12 cellular contexts compared by ENCODE assay signal in genomic region chr3:142947799-142948575, GRCh38. TPM values are rescaled to one million over a fixed set of nuclear protein-coding genes. Genes with fewer than 3 reads are reported as not detected.
DNase-seq lines count a peak whose midpoint lies in the region; ATAC-seq, FAIRE-seq and TF ChIP-seq lines count a peak whose summit lies in the region.
"Had no signal": no experiment of that assay in that cellular context is flagged by ENCODE, and none has a peak within 500 bp of the region (broad histone marks: within the 10 kb centered on the region; RNA-seq: fewer than 3 reads in every experiment).

No MANE protein-coding gene starts in this region.

- ATAC-seq in activated T-cell treated with anti-CD3 and anti-CD28 coated beads, Interleukin-2, amount 50 U/mL, for 4 hours, result peak; percentile 75
- ATAC-seq in mucosa of descending colon, result no peak

- H2BK5ac ChIP-seq in trophoblast cell (ENCODE audit: low read depth, low read length, poor library complexity), result no peak overlapping the region

- peak overlapping the region; percentile 21 for H2BK120ac ChIP-seq in trophoblast cell (ENCODE audit: insufficient read depth, low read length, poor library complexity)

- H3K4me3 ChIP-seq in bronchial epithelial cell (ENCODE audit: low read depth, low read length) (no peak overlapping the region), trophoblast cell (ENCODE audit: low read depth, low read length) (no peak overlapping the region), mucosa of descending colon (no peak overlapping the region)

- peaks cover 2 to 9% of the 10 kb centered on the region in 2 experiments for H3K4me1 ChIP-seq in trophoblast cell (ENCODE audit: control insufficient read depth in 1 of 2, insufficient read depth in 2 of 2, low read length in 2 of 2)
- H3K4me1 ChIP-seq in mucosa of descending colon (ENCODE audit: low read depth), result no peaks in the 10 kb centered on the region
- H3K4me1 ChIP-seq: BE2C had no signal

- no peak overlapping the region for H3K27ac Mint-ChIP-seq in activated T-cell treated with anti-CD3 and anti-CD28 coated beads, Interleukin-2, amount 50 U/mL, for 24 hours
- H3K27ac Mint-ChIP-seq: HFFc6 had no signal

- no peak overlapping the region for H3K4ac ChIP-seq in trophoblast cell (ENCODE audit: low read depth, low read length)

- WGBS in trophoblast cell (ENCODE audit: extremely low coverage, insufficient coverage, insufficient read length), result no CpG with 5 or more reads among the region's 13 CpGs

- intact Hi-C loops in mucosa of descending colon (cut with DNase I, micrococcal nuclease), result no loop called here

- H3K4me1 Mint-ChIP-seq in activated T-cell treated with anti-CD3 and anti-CD28 coated beads, Interleukin-2, amount 50 U/mL, for 4 hours (ENCODE audit: low read depth), result peaks cover 10% of the 10 kb centered on the region
- peaks cover 24% of the 10 kb centered on the region for H3K4me1 Mint-ChIP-seq in activated T-cell treated with anti-CD3 and anti-CD28 coated beads, Interleukin-2, amount 50 U/mL, for 24 hours (ENCODE audit: low read depth)

- no peak overlapping the region for H3K23ac ChIP-seq in trophoblast cell (ENCODE audit: low read length)

- H3K27me3 ChIP-seq in bronchial epithelial cell (ENCODE audit: control insufficient read depth, insufficient read depth, low read length), result no peaks in the 10 kb centered on the region
- H3K27me3 ChIP-seq in trophoblast cell (ENCODE audit: insufficient read depth, low read length), result no peaks in the 10 kb centered on the region
- H3K27me3 ChIP-seq: BE2C had no signal

- no peaks in the 10 kb centered on the region for H3K36me3 Mint-ChIP-seq in activated T-cell treated with anti-CD3 and anti-CD28 coated beads, Interleukin-2, amount 50 U/mL, for 4 hours (ENCODE audit: insufficient read depth)
- no peaks in the 10 kb centered on the region for H3K36me3 Mint-ChIP-seq in activated T-cell treated with anti-CD3 and anti-CD28 coated beads, Interleukin-2, amount 50 U/mL, for 24 hours (ENCODE audit: low read depth)

- no peak overlapping the region for H4K12ac ChIP-seq in trophoblast cell (ENCODE audit: low read depth, low read length)

- no peak overlapping the region for H3K18ac ChIP-seq in trophoblast cell (ENCODE audit: low read length)

- H4K8ac ChIP-seq in trophoblast cell (ENCODE audit: low read depth, low read length), result no peak overlapping the region

- H2AK5ac ChIP-seq in trophoblast cell (ENCODE audit: low read length), result no peak overlapping the region

- H3K9me3 ChIP-seq in trophoblast cell (ENCODE audit: insufficient read depth, low read depth, low read length), result peaks cover 3% of the 10 kb centered on the region
- no peaks in the 10 kb centered on the region for H3K9me3 ChIP-seq in mucosa of descending colon
- H3K9me3 ChIP-seq: BE2C had no signal

- no peak overlapping the region for H3K9ac ChIP-seq in trophoblast cell (ENCODE audit: low read length)

- no peaks in the 10 kb centered on the region for H3K9me3 Mint-ChIP-seq in activated T-cell treated with anti-CD3 and anti-CD28 coated beads, Interleukin-2, amount 50 U/mL, for 4 hours
- no peaks in the 10 kb centered on the region for H3K9me3 Mint-ChIP-seq in activated T-cell treated with anti-CD3 and anti-CD28 coated beads, Interleukin-2, amount 50 U/mL, for 24 hours
- H3K9me3 Mint-ChIP-seq: HFFc6 had no signal

- DNase-seq in activated T-cell treated with anti-CD3 and anti-CD28 coated beads, Interleukin-2, amount 50 U/mL, for 4 hours, result no peak
- DNase-seq in activated T-cell treated with anti-CD3 and anti-CD28 coated beads, Interleukin-2, amount 50 U/mL, for 24 hours, result no peak
- DNase-seq in LHCN-M2 (ENCODE audit: low read depth), result peak; percentile 6
- DNase-seq in bronchial epithelial cell (ENCODE audit: low read depth), result peak; percentile 46
- DNase-seq in trophoblast cell, result peak; percentile 27 to 59
- no peak for DNase-seq in activated gamma-delta T cell (lab: John Stamatoyannopoulos, UW)
- DNase-seq in mucosa of descending colon, result no peak
- DNase-seq in OCI-M1 (lab: John Stamatoyannopoulos, UW), result no peak
- DNase-seq: BE2C, HFFc6, Karpas-422, NCI-H345 had no signal

- TF ChIP-seq CTCF in bronchial epithelial cell (IDR thresholded peaks at IDR 0.05; ENCODE audit: insufficient read depth, low read length, severe bottlenecking) (no peak), mucosa of descending colon (IDR thresholded peaks at IDR 0.05) (no peak)

- H2BK12ac ChIP-seq in trophoblast cell (ENCODE audit: low read length), result no peak overlapping the region

- no peak for FAIRE-seq in bronchial epithelial cell (lab: Jason Lieb, UNC)

- peaks cover 2% of the 10 kb centered on the region for H3K79me1 ChIP-seq in trophoblast cell (ENCODE audit: low read length)

- no peak overlapping the region for H3K4me2 ChIP-seq in trophoblast cell (ENCODE audit: low read length)

- no peak overlapping the region for H3K4me3 Mint-ChIP-seq in activated T-cell treated with anti-CD3 and anti-CD28 coated beads, Interleukin-2, amount 50 U/mL, for 4 hours
- no peak overlapping the region for H3K4me3 Mint-ChIP-seq in activated T-cell treated with anti-CD3 and anti-CD28 coated beads, Interleukin-2, amount 50 U/mL, for 24 hours
- H3K4me3 Mint-ChIP-seq: HFFc6 had no signal

- H4K91ac ChIP-seq in trophoblast cell (ENCODE audit: low read depth, low read length), result no peak overlapping the region

- no peak overlapping the region for H3K14ac ChIP-seq in trophoblast cell (ENCODE audit: low read length)

- no peak overlapping the region for H3K27ac ChIP-seq in trophoblast cell (ENCODE audit: low read depth, low read length)

- H3K27me3 Mint-ChIP-seq in activated T-cell treated with anti-CD3 and anti-CD28 coated beads, Interleukin-2, amount 50 U/mL, for 4 hours (ENCODE audit: low read depth), result peaks cover 31% of the 10 kb centered on the region
- peaks cover 43% of the 10 kb centered on the region for H3K27me3 Mint-ChIP-seq in activated T-cell treated with anti-CD3 and anti-CD28 coated beads, Interleukin-2, amount 50 U/mL, for 24 hours

- H3K79me2 ChIP-seq in trophoblast cell (ENCODE audit: control insufficient read depth, insufficient read depth, low read length, poor library complexity), result no peaks in the 10 kb centered on the region

- no peak overlapping the region for H2AFZ ChIP-seq in trophoblast cell (ENCODE audit: insufficient read depth, low read length, poor library complexity)

- no peaks in the 10 kb centered on the region for H3K36me3 ChIP-seq in bronchial epithelial cell (ENCODE audit: control insufficient read depth, insufficient read depth, low read length)
- no peaks in the 10 kb centered on the region for H3K36me3 ChIP-seq in trophoblast cell (ENCODE audit: control insufficient read depth in 1 of 2, insufficient read depth in 2 of 2, low read length in 2 of 2)
- no peaks in the 10 kb centered on the region for H3K36me3 ChIP-seq in mucosa of descending colon (ENCODE audit: low read depth)
- H3K36me3 ChIP-seq: BE2C had no signal

RNA-seq across cellular contexts. Expression of gene PAQR9, which starts 15.5 kb away (rescaled TPM):
- total RNA-seq in activated T-cell treated with anti-CD3 and anti-CD28 coated beads, Interleukin-2, amount 50 U/mL, for 4 hours, result not detected
- not detected in 2 replicates for total RNA-seq in LHCN-M2 (2014; rRNA removed)
- polyA plus RNA-seq in LHCN-M2 (2012), result not detected
- total RNA-seq in bronchial epithelial cell, result not detected in 2 replicates
- 0.40 and 0.44 TPM in 2 replicates for polyA plus RNA-seq in trophoblast cell (2013)
- not detected for total RNA-seq in mucosa of descending colon

RNA-seq across cellular contexts. Expression of gene U2SURP, which starts 53.4 kb away (rescaled TPM):
- 100 to 1,000 TPM; 156 to 178 (median 170) TPM for total RNA-seq in activated T-cell treated with anti-CD3 and anti-CD28 coated beads, Interleukin-2, amount 50 U/mL, for 4 hours
- 61.5 and 63.9 TPM in 2 replicates for total RNA-seq in LHCN-M2 (2014; rRNA removed)
- polyA plus RNA-seq in LHCN-M2 (2012), result 16.6 TPM
- 40.8 and 47.6 TPM in 2 replicates for total RNA-seq in bronchial epithelial cell
- polyA plus RNA-seq in trophoblast cell (2013), result 67.2 and 70.3 TPM in 2 replicates
- 10 to 100 TPM; 62.4 to 75.5 (median 70.2) TPM for total RNA-seq in mucosa of descending colon

RNA-seq across cellular contexts. Expression of gene PCOLCE2, which starts 59.1 kb away (rescaled TPM):
- total RNA-seq in activated T-cell treated with anti-CD3 and anti-CD28 coated beads, Interleukin-2, amount 50 U/mL, for 4 hours, result under 1 TPM; 0.21 to 0.57 (median 0.43) TPM
- total RNA-seq in LHCN-M2 (2014; rRNA removed) (0.75 and 4.9 TPM in 2 replicates), bronchial epithelial cell (0.38 and 1.1 TPM in 2 replicates), mucosa of descending colon (1 to 10 TPM; 1.5 to 8.4 (median 2.3) TPM)
- 0.60 TPM for polyA plus RNA-seq in LHCN-M2 (2012)
- polyA plus RNA-seq in trophoblast cell (2013), result 1.5 and 2.2 TPM in 2 replicates

Comparison
In these comparisons a context has a peak if more than half of its experiments do, and no peak if none do; other contexts are left out.
1. DNase-seq: peak in LHCN-M2 (single experiment), bronchial epithelial cell (single experiment) and trophoblast cell (2 of 2); none in activated T-cell treated with anti-CD3 and anti-CD28 coated beads, Interleukin-2, amount 50 U/mL, for 4 hours (single experiment), activated T-cell treated with anti-CD3 and anti-CD28 coated beads, Interleukin-2, amount 50 U/mL, for 24 hours (single experiment), activated gamma-delta T cell (single experiment), mucosa of descending colon (0 of 3) and OCI-M1 (single experiment).